10 cellular contexts compared by ENCODE assay signal in genomic region chr19:1245468-1245867, GRCh38. TPM values are rescaled to one million over a fixed set of nuclear protein-coding genes. Genes with fewer than 3 reads are reported as not detected.
DNase-seq lines count a peak whose midpoint lies in the region; ATAC-seq lines count a peak whose summit lies in the region.
"Had no signal": no experiment of that assay in that cellular context is flagged by ENCODE, and none has a peak within 500 bp of the region (broad histone marks: within the 10 kb centered on the region; RNA-seq: fewer than 3 reads in every experiment).

No MANE protein-coding gene starts in this region.

- peak overlapping the region in 1 of 2 donors; percentile 42 for H3K4me3 ChIP-seq in muscle layer of duodenum (ENCODE audit: low read depth in 1 of 2, low read length in 2 of 2)

- H3K36me3 ChIP-seq in muscle layer of duodenum (ENCODE audit: control insufficient read depth in 1 of 2, insufficient read depth in 2 of 2, low read length in 2 of 2) = no peaks in the 10 kb centered on the region

- H3K9me3 ChIP-seq in muscle layer of duodenum (ENCODE audit: control insufficient read depth in 1 of 2, low read length in 2 of 2) = no peaks in the 10 kb centered on the region

- H3K4me1 ChIP-seq in muscle layer of duodenum (ENCODE audit: control insufficient read depth in 1 of 2, insufficient read depth in 2 of 2, low read length in 2 of 2) = peaks cover 7 to 58% of the 10 kb centered on the region in 2 donors

- no peaks in the 10 kb centered on the region for H3K27me3 ChIP-seq in muscle layer of duodenum (ENCODE audit: low read depth, low read length)

- ATAC-seq in Right ventricle myocardium inferior (peak; percentile 0), HG02870 (IDR thresholded peaks at IDR 0.05; ENCODE audit: unreplicated experiment) (no peak)

- H3K27ac ChIP-seq in muscle layer of duodenum (ENCODE audit: low read length) = peak overlapping the region; percentile 63

- intact Hi-C loops in Right ventricle myocardium inferior (cut with DNase I) (loop anchor here (1.0 to 10.0 kb wide), 3 partner anchors 138 to 451 kb away; partner anchors contain the start of genes ARID3A, NDUFS7 and PTBP1), cardiac septum (cut with DNase I) (no loop called here)

- in situ Hi-C loops in KBM-7 (cut with MboI; ENCODE audit: low pct_unique_long_range_greater_than_20kb, low sequenced_read_pairs) = no loop called here

- DNase-seq in Right ventricle myocardium inferior (ENCODE audit: missing footprints) (peak; percentile 74), cardiac septum (ENCODE audit: low spot score) (no peak), KBM-7 (no peak)
- DNase-seq in stimulated activated CD8-positive, alpha-beta memory T cell treated with anti-CD3 and anti-CD28 coated beads, Interleukin-4, amount 100 ng/mL, for 48 hours = no peak
- DNase-seq: ACHN; H9; NCI-H1048; NK-92 treated with Interleukin-12 subunit alpha and Interleukin-12 subunit beta, amount 100 ng/mL, for 24 hours had no signal

RNA-seq across cellular contexts. Expression of gene MIDN, which starts 2.9 kb away (rescaled TPM):
- 62.8 TPM for total RNA-seq in Right ventricle myocardium inferior
- total RNA-seq in cardiac septum = 97.5 TPM

RNA-seq across cellular contexts. Expression of gene ATP5F1D, which starts 3.9 kb away (rescaled TPM):
- total RNA-seq in Right ventricle myocardium inferior (656 TPM), cardiac septum (486 TPM)

RNA-seq across cellular contexts. Expression of gene CBARP, which starts 7.7 kb away (rescaled TPM):
- total RNA-seq in Right ventricle myocardium inferior (1.2 TPM), cardiac septum (1.9 TPM)

RNA-seq across cellular contexts. Expression of gene CIRBP, which starts 23.7 kb away (rescaled TPM):
- total RNA-seq in Right ventricle myocardium inferior (219 TPM), cardiac septum (318 TPM)

RNA-seq across cellular contexts. Expression of gene FAM174C, which starts 29.9 kb away (rescaled TPM):
- total RNA-seq in Right ventricle myocardium inferior (13.1 TPM), cardiac septum (20.0 TPM)
